11 cellular contexts compared by ENCODE assay signal in the genomic region with DNA sequence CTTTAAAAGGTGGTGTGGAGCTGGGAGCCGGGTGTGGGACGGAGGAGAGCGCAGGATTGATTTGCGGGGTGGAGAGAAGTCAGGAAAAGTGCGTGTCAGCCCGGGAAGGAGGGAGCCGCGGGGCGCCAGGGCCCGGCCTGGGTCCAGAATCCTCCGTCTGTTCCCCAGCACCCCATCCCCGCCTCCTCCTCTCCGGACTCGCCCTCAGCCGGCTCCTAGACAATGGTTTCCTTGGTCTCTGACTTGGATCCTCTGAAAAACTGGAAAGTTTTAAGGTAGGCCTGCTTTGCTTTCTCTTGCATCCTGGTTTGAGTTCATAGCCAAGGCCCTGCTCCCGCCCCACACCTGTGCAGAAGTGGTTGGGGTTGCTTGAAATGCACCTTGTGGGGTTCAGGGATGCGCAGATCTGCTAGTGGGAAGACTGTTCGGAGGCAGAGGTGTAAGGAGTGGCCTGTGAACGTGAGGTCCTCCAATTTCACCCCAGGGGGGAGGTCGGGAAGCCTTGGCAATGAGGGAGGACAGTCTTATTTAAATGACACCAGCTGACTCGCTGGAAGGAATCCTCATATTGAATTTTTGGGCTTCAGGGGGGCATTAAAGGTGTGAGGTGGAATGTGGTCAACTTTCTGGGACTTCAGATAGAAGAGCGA.
A peak's percentile ranks its signal among the peaks of the same experiment; 100 is the strongest.
DNase-seq lines count a peak whose midpoint lies in the region; ATAC-seq and TF ChIP-seq lines count a peak whose summit lies in the region.
"Had no signal": no experiment of that assay in that cellular context is flagged by ENCODE, and none has a peak within 500 bp of the region (broad histone marks: within the 10 kb centered on the region; RNA-seq: fewer than 3 reads in every experiment).

No MANE protein-coding gene starts in this region.

- H3K23ac ChIP-seq in neuronal stem cell (ENCODE audit: low read depth, low read length, poor library complexity) = no peak overlapping the region

- H2AFZ ChIP-seq in neuronal stem cell (ENCODE audit: low read length) = peak overlapping the region; percentile 64

- H3K4me1 ChIP-seq in heart left ventricle = peaks cover 0 to 68% (median 32%) of the 10 kb centered on the region in 12 donors
- H3K4me1 ChIP-seq in neuronal stem cell (ENCODE audit: control insufficient read depth in 2 of 2, insufficient read depth in 1 of 2, low read depth in 1 of 2, low read length in 2 of 2) = peaks cover 0 to 5% of the 10 kb centered on the region in 2 donors
- no peaks in the 10 kb centered on the region for H3K4me1 ChIP-seq in uterus

- H3K4me3 Mint-ChIP-seq in brain = peak overlapping the region; percentile 29 to 77 (median 71)
- H3K4me3 Mint-ChIP-seq in activated T-cell treated with anti-CD3 and anti-CD28 coated beads, Interleukin-2, amount 50 U/mL, for 24 hours = no peak overlapping the region
- H3K4me3 Mint-ChIP-seq: activated naive CD4-positive, alpha-beta T cell treated with anti-CD3 and anti-CD28 coated beads for 36 hours; naive thymus-derived CD4-positive, alpha-beta T cell had no signal

- no peaks in the 10 kb centered on the region for H3K27me3 Mint-ChIP-seq in brain
- H3K27me3 Mint-ChIP-seq in activated T-cell treated with anti-CD3 and anti-CD28 coated beads, Interleukin-2, amount 50 U/mL, for 24 hours = peaks cover 44% of the 10 kb centered on the region

- no peak overlapping the region for H2BK12ac ChIP-seq in neuronal stem cell (ENCODE audit: low read length)

- intact Hi-C loops in heart left ventricle (cut with DNase I) (loop anchor here in 8 of 10 donors (5.0 to 10.0 kb wide), 9 partner anchors 74 to 476 kb away; partner anchors contain the start of gene CELF2 (in 2 of the 8)), uterus (cut with DNase I; ENCODE audit: low total_unique reads) (no loop called here)

- no peak overlapping the region for H3K14ac ChIP-seq in neuronal stem cell (ENCODE audit: low read length)

- TF ChIP-seq POLR2A in heart left ventricle (IDR thresholded peaks at IDR 0.05) (no peak), uterus (IDR thresholded peaks at IDR 0.05) (no peak)

- no peak overlapping the region for H4K91ac ChIP-seq in neuronal stem cell (ENCODE audit: low read depth, low read length, poor library complexity)

- H3K79me1 ChIP-seq in neuronal stem cell (ENCODE audit: low read depth, low read length) = no peaks in the 10 kb centered on the region

- no peak overlapping the region for H3K4ac ChIP-seq in neuronal stem cell (ENCODE audit: low read length)

- DNase-seq in heart left ventricle = peak in 1 of 5 donors; percentile 26
- no peak for DNase-seq in neuronal stem cell (ENCODE audit: low spot score)
- peak; percentile 37 to 47 for DNase-seq in uterus
- no peak for DNase-seq in activated T-cell treated with anti-CD3 and anti-CD28 coated beads, Interleukin-2, amount 50 U/mL, for 24 hours
- no peak for DNase-seq in ACHN
- DNase-seq: activated naive CD4-positive, alpha-beta T cell treated with anti-CD3 and anti-CD28 coated beads for 36 hours; naive thymus-derived CD4-positive, alpha-beta T cell; RPMI8226; stimulated activated CD4-positive, alpha-beta T cell treated with anti-CD3 and anti-CD28 coated beads, Interleukin-4, amount 100 ng/mL, for 4 hours had no signal

- H3K9me3 Mint-ChIP-seq in brain = peaks cover 0 to 13% (median 7%) of the 10 kb centered on the region in 5 experiments
- peaks cover 3% of the 10 kb centered on the region for H3K9me3 Mint-ChIP-seq in activated T-cell treated with anti-CD3 and anti-CD28 coated beads, Interleukin-2, amount 50 U/mL, for 24 hours

- peak overlapping the region; percentile 37 for H3K4me2 ChIP-seq in neuronal stem cell (ENCODE audit: insufficient read depth, low read length, poor library complexity, severe bottlenecking)

- no peak overlapping the region for H2AK5ac ChIP-seq in neuronal stem cell (ENCODE audit: low read depth, low read length)

- no peak for TF ChIP-seq CTCF in brain (conservative IDR thresholded peaks at IDR 0.05)
- no peak for TF ChIP-seq CTCF in heart left ventricle (IDR thresholded peaks at IDR 0.05)
- no peak for TF ChIP-seq CTCF in uterus (IDR thresholded peaks at IDR 0.05)

- no peak overlapping the region for H3K9ac ChIP-seq in neuronal stem cell (ENCODE audit: low read depth, low read length, poor library complexity)

- H3K27ac Mint-ChIP-seq in brain = peak overlapping the region; percentile 78 to 94 (median 88)
- H3K27ac Mint-ChIP-seq in activated T-cell treated with anti-CD3 and anti-CD28 coated beads, Interleukin-2, amount 50 U/mL, for 24 hours = no peak overlapping the region
- H3K27ac Mint-ChIP-seq: activated naive CD4-positive, alpha-beta T cell treated with anti-CD3 and anti-CD28 coated beads for 36 hours; naive thymus-derived CD4-positive, alpha-beta T cell had no signal

- peak overlapping the region; percentile 56 for H4K8ac ChIP-seq in neuronal stem cell (ENCODE audit: low read depth, low read length)

- H3K36me3 ChIP-seq in heart left ventricle (no peaks in the 10 kb centered on the region), neuronal stem cell (replicated peaks in 1 of 2; ENCODE audit: control insufficient read depth in 2 of 2, insufficient read depth in 2 of 2, low read length in 2 of 2) (no peaks in the 10 kb centered on the region), uterus (no peaks in the 10 kb centered on the region)

- H2BK120ac ChIP-seq in neuronal stem cell (ENCODE audit: low read depth, low read length) = no peak overlapping the region

- H3K4me1 Mint-ChIP-seq in brain = peaks cover 44% of the 10 kb centered on the region
- no peaks in the 10 kb centered on the region for H3K4me1 Mint-ChIP-seq in activated T-cell treated with anti-CD3 and anti-CD28 coated beads, Interleukin-2, amount 50 U/mL, for 24 hours (ENCODE audit: low read depth)

- 55 to 63% (median 60%) methylated on average over 22 of the region's 22 CpGs for WGBS in heart left ventricle, 4 donors
- no CpG with 5 or more reads among the region's 22 CpGs for WGBS in neuronal stem cell (ENCODE audit: extremely low coverage in 2 of 2, insufficient read length in 2 of 2, insufficient replicate concordance in 1 of 2), 2 donors

- in situ Hi-C loops in ACHN (cut with HindIII; ENCODE audit: low pct_ligation_motif_present, low pct_unique_long_range_greater_than_20kb, low sequenced_read_pairs) = no loop called here

- H3K18ac ChIP-seq in neuronal stem cell (ENCODE audit: low read length) = peak overlapping the region; percentile 18

- H3K9me3 ChIP-seq in heart left ventricle = peaks cover 0 to 13% (median 0%) of the 10 kb centered on the region in 12 donors
- no peaks in the 10 kb centered on the region for H3K9me3 ChIP-seq in neuronal stem cell (replicated peaks in 1 of 2; ENCODE audit: control insufficient read depth in 2 of 2, insufficient read depth in 1 of 2, low read depth in 1 of 2, low read length in 2 of 2)
- H3K9me3 ChIP-seq in uterus = no peaks in the 10 kb centered on the region

- no peaks in the 10 kb centered on the region for H3K36me3 Mint-ChIP-seq in brain
- no peaks in the 10 kb centered on the region for H3K36me3 Mint-ChIP-seq in activated T-cell treated with anti-CD3 and anti-CD28 coated beads, Interleukin-2, amount 50 U/mL, for 24 hours (ENCODE audit: low read depth)
- H3K36me3 Mint-ChIP-seq: naive thymus-derived CD4-positive, alpha-beta T cell had no signal

- no peaks in the 10 kb centered on the region for H3K27me3 ChIP-seq in heart left ventricle
- H3K27me3 ChIP-seq in neuronal stem cell (ENCODE audit: control insufficient read depth in 3 of 3, insufficient read depth in 3 of 3, low read depth in 1 of 3, low read length in 3 of 3) = no peaks in the 10 kb centered on the region
- H3K27me3 ChIP-seq in uterus = no peaks in the 10 kb centered on the region

- H2BK5ac ChIP-seq in neuronal stem cell (ENCODE audit: low read length) = no peak overlapping the region

- H2BK15ac ChIP-seq in neuronal stem cell (ENCODE audit: low read length) = no peak overlapping the region

- ATAC-seq in heart left ventricle (peak in 2 of 4 donors; percentile 37 to 39), GM21367 (IDR thresholded peaks at IDR 0.05; ENCODE audit: unreplicated experiment) (no peak)
- ATAC-seq: naive thymus-derived CD4-positive, alpha-beta T cell had no signal

- H3K4me3 ChIP-seq in heart left ventricle = peak overlapping the region in 11 of 12 donors; percentile 6 to 53 (median 34)
- no peak overlapping the region for H3K4me3 ChIP-seq in neuronal stem cell (ENCODE audit: low read length in 2 of 2)
- H3K4me3 ChIP-seq in uterus = peak overlapping the region; percentile 23 to 31

- peak overlapping the region; percentile 67 to 91 (median 81) for H3K27ac ChIP-seq in heart left ventricle
- no peak overlapping the region for H3K27ac ChIP-seq in neuronal stem cell (replicated peaks; ENCODE audit: low read length)
- peak overlapping the region; percentile 93 for H3K27ac ChIP-seq in uterus

Comparison
In these comparisons a context has a peak if more than half of its experiments do, and no peak if none do; other contexts are left out.
1. DNase-seq: peak in uterus (2 of 2); none in neuronal stem cell (single experiment), activated T-cell treated with anti-CD3 and anti-CD28 coated beads, Interleukin-2, amount 50 U/mL, for 24 hours (single experiment) and ACHN (single experiment).
2. H3K4me3 ChIP-seq: peak in heart left ventricle (11 of 12) and uterus (2 of 2); none in neuronal stem cell (0 of 2).